Comparison of ENCODE assay signal across 17 cellular contexts in genomic region chr5:76625087-76625860, GRCh38. TPM values are rescaled to one million over a fixed set of nuclear protein-coding genes. Genes with fewer than 3 reads are reported as not detected.
DNase-seq lines count a peak whose midpoint lies in the region; ATAC-seq and TF ChIP-seq lines count a peak whose summit lies in the region.
"Had no signal": no experiment of that assay in that cellular context is flagged by ENCODE, and none has a peak within 500 bp of the region (broad histone marks: within the 10 kb centered on the region; RNA-seq: fewer than 3 reads in every experiment).

No MANE protein-coding gene starts in this region.

- H4K5ac ChIP-seq in mesendoderm (ENCODE audit: low read length) = no peak overlapping the region

- no peak for ATAC-seq in CD8-positive, alpha-beta T cell
- no peak for ATAC-seq in central memory CD8-positive, alpha-beta T cell (replicated peaks; ENCODE audit: extremely low read depth, poor library complexity, severe bottlenecking)
- no peak for ATAC-seq in HG02938 (IDR thresholded peaks at IDR 0.05; ENCODE audit: unreplicated experiment)
- ATAC-seq: upper lobe of right lung had no signal

- POLR2A ChIA-PET in CD8-positive, alpha-beta T cell (lab: Charles Lee) = interaction anchor here (1.3 kb wide), 1 partner anchor 13 kb away, joined by 3 read pairs; no protein-coding TSS in a partner anchor

- H3K9ac ChIP-seq in mesendoderm (ENCODE audit: low read length) = no peak overlapping the region

- H3K79me1 ChIP-seq in mesendoderm (ENCODE audit: low read length) = no peaks in the 10 kb centered on the region

- H3K4me3 ChIP-seq in CD8-positive, alpha-beta T cell (ENCODE audit: low read depth, low read length) = no peak overlapping the region
- peak overlapping the region; percentile 29 for H3K4me3 ChIP-seq in Jurkat, Clone E6-1 (ENCODE audit: low read length)
- no peak overlapping the region for H3K4me3 ChIP-seq in mesendoderm (ENCODE audit: low read length)
- H3K4me3 ChIP-seq: left ventricle myocardium inferior, SK-N-MC, upper lobe of right lung had no signal

- DNase-seq in CD8-positive, alpha-beta T cell = no peak
- DNase-seq in Jurkat, Clone E6-1 (ENCODE audit: low read depth, low spot score) = peak; percentile 81
- no peak for DNase-seq in central memory CD8-positive, alpha-beta T cell (ENCODE audit: low spot score in 2 of 2)
- DNase-seq in mesendoderm = peak; percentile 87
- no peak for DNase-seq in T-helper 1 cell
- no peak for DNase-seq in activated gamma-delta T cell (lab: John Stamatoyannopoulos, UW)
- DNase-seq: activated naive CD8-positive, alpha-beta T cell treated with anti-CD3 and anti-CD28 coated beads for 36 hours; EL; H9; left ventricle myocardium inferior; NCI-H1105 treated with DMSO at 0.1 percent for 48 hours; NCI-H510A; retina; stimulated activated CD4-positive, alpha-beta T cell treated with anti-CD3 and anti-CD28 coated beads, Interleukin-4, amount 100 ng/mL, for 4 hours; upper lobe of right lung had no signal

- CTCF ChIA-PET in CD8-positive, alpha-beta T cell (lab: Charles Lee) = interaction anchor here (1.1 to 1.5 kb wide), 2 partner anchors 14 to 149 kb away, joined by 3 to 5 read pairs; no protein-coding TSS in a partner anchor

- H2AK5ac ChIP-seq in mesendoderm (ENCODE audit: low read length) = no peak overlapping the region

- peaks cover 58% of the 10 kb centered on the region for H3K36me3 Mint-ChIP-seq in CD8-positive, alpha-beta T cell
- peaks cover 42% of the 10 kb centered on the region for H3K36me3 Mint-ChIP-seq in central memory CD8-positive, alpha-beta T cell (ENCODE audit: insufficient read depth)

- no peak overlapping the region for H4K8ac ChIP-seq in mesendoderm (ENCODE audit: low read depth, low read length)

- no peak overlapping the region for H3K4ac ChIP-seq in mesendoderm (ENCODE audit: low read depth, low read length)

- peaks cover 10% of the 10 kb centered on the region for H3K36me3 ChIP-seq in CD8-positive, alpha-beta T cell (ENCODE audit: insufficient read depth, low read length)
- no peaks in the 10 kb centered on the region for H3K36me3 ChIP-seq in mesendoderm (ENCODE audit: control insufficient read depth, insufficient read depth, low read length)
- H3K36me3 ChIP-seq: left ventricle myocardium inferior, upper lobe of right lung had no signal

- H3K27me3 ChIP-seq in CD8-positive, alpha-beta T cell (ENCODE audit: insufficient read depth, low read length) = no peaks in the 10 kb centered on the region
- H3K27me3 ChIP-seq in mesendoderm (ENCODE audit: insufficient read depth, low read length, poor library complexity) = no peaks in the 10 kb centered on the region
- H3K27me3 ChIP-seq: upper lobe of right lung had no signal

- H3K4me3 Mint-ChIP-seq in CD8-positive, alpha-beta T cell = no peak overlapping the region
- peak overlapping the region; percentile 0 for H3K4me3 Mint-ChIP-seq in central memory CD8-positive, alpha-beta T cell
- H3K4me3 Mint-ChIP-seq: activated naive CD8-positive, alpha-beta T cell treated with anti-CD3 and anti-CD28 coated beads for 36 hours; H9 had no signal

- no peak overlapping the region for H2BK120ac ChIP-seq in mesendoderm (ENCODE audit: low read depth, low read length)

- H3K4me1 Mint-ChIP-seq in CD8-positive, alpha-beta T cell (ENCODE audit: low read depth) = peaks cover 21% of the 10 kb centered on the region
- H3K4me1 Mint-ChIP-seq in central memory CD8-positive, alpha-beta T cell = peaks cover 42% of the 10 kb centered on the region

- no peaks in the 10 kb centered on the region for H3K27me3 Mint-ChIP-seq in CD8-positive, alpha-beta T cell (ENCODE audit: low read depth)
- no peaks in the 10 kb centered on the region for H3K27me3 Mint-ChIP-seq in central memory CD8-positive, alpha-beta T cell
- H3K27me3 Mint-ChIP-seq: activated naive CD8-positive, alpha-beta T cell treated with anti-CD3 and anti-CD28 coated beads for 36 hours had no signal

- TF ChIP-seq CTCF in CD8-positive, alpha-beta T cell (IDR thresholded peaks at IDR 0.05) = no peak

- no peak overlapping the region for H3K27ac ChIP-seq in CD8-positive, alpha-beta T cell (ENCODE audit: low read depth, low read length)
- H3K27ac ChIP-seq in mesendoderm (ENCODE audit: low read depth, low read length) = no peak overlapping the region
- H3K27ac ChIP-seq: left ventricle myocardium inferior, SK-N-MC, upper lobe of right lung had no signal

- no peak overlapping the region for H2BK5ac ChIP-seq in mesendoderm (ENCODE audit: low read length)

- intact Hi-C loops in CD8-positive, alpha-beta T cell (cut with DNase I, micrococcal nuclease) = no loop called here

- no peak overlapping the region for H3K4me2 ChIP-seq in mesendoderm (ENCODE audit: low read length)

- no peaks in the 10 kb centered on the region for H3K9me3 Mint-ChIP-seq in CD8-positive, alpha-beta T cell
- H3K9me3 Mint-ChIP-seq in central memory CD8-positive, alpha-beta T cell = no peaks in the 10 kb centered on the region
- H3K9me3 Mint-ChIP-seq: activated naive CD8-positive, alpha-beta T cell treated with anti-CD3 and anti-CD28 coated beads for 36 hours; H9 had no signal

- H3K9me3 ChIP-seq in CD8-positive, alpha-beta T cell (ENCODE audit: low read length) = no peaks in the 10 kb centered on the region
- H3K9me3 ChIP-seq: left ventricle myocardium inferior, upper lobe of right lung had no signal

- no CpG with 5 or more reads among the region's 9 CpGs for WGBS in mesendoderm (ENCODE audit: extremely low coverage, insufficient coverage, low lambda C conversion rate)

- no peak overlapping the region for H2BK15ac ChIP-seq in mesendoderm (replicated peaks; ENCODE audit: low read depth)

- H3K56ac ChIP-seq in mesendoderm (ENCODE audit: low read length) = no peak overlapping the region

- peak overlapping the region; percentile 53 for H3K27ac Mint-ChIP-seq in CD8-positive, alpha-beta T cell
- H3K27ac Mint-ChIP-seq in central memory CD8-positive, alpha-beta T cell (ENCODE audit: low read depth) = peak overlapping the region; percentile 24
- H3K27ac Mint-ChIP-seq: activated naive CD8-positive, alpha-beta T cell treated with anti-CD3 and anti-CD28 coated beads for 36 hours; H9 had no signal

- H3K18ac ChIP-seq in mesendoderm (ENCODE audit: low read length) = no peak overlapping the region

- no peak overlapping the region for H3K23ac ChIP-seq in mesendoderm (ENCODE audit: low read length)

- no peaks in the 10 kb centered on the region for H3K79me2 ChIP-seq in mesendoderm (ENCODE audit: control insufficient read depth, insufficient read depth, low read length)

- H3K4me1 ChIP-seq in CD8-positive, alpha-beta T cell (ENCODE audit: insufficient read depth, low read length) = peaks cover 12% of the 10 kb centered on the region
- peaks cover 3% of the 10 kb centered on the region for H3K4me1 ChIP-seq in mesendoderm (ENCODE audit: control insufficient read depth, low read depth, low read length)
- H3K4me1 ChIP-seq: left ventricle myocardium inferior, upper lobe of right lung had no signal

RNA-seq across cellular contexts. Expression of gene F2RL2, which starts 2.1 kb away (rescaled TPM):
- not detected for total RNA-seq in CD8-positive, alpha-beta T cell
- 2.0 TPM for polyA plus RNA-seq in Jurkat, Clone E6-1 (2012; ENCODE audit: insufficient read depth, insufficient read length)
- 1.1 TPM for polyA plus RNA-seq in mesendoderm (2013, experiment 1 of 2)
- polyA plus RNA-seq in mesendoderm (2013, experiment 2 of 2) = 1.1 TPM
- total RNA-seq: activated naive CD8-positive, alpha-beta T cell treated with anti-CD3 and anti-CD28 coated beads for 36 hours; H9 had no signal

Comparison
In these comparisons a context has a peak if more than half of its experiments do, and no peak if none do; other contexts are left out.
1. DNase-seq: peak in Jurkat, Clone E6-1 (single experiment) and mesendoderm (single experiment); none in CD8-positive, alpha-beta T cell (0 of 7), central memory CD8-positive, alpha-beta T cell (0 of 2), T-helper 1 cell (0 of 5) and activated gamma-delta T cell (single experiment).